In the genomic region with DNA sequence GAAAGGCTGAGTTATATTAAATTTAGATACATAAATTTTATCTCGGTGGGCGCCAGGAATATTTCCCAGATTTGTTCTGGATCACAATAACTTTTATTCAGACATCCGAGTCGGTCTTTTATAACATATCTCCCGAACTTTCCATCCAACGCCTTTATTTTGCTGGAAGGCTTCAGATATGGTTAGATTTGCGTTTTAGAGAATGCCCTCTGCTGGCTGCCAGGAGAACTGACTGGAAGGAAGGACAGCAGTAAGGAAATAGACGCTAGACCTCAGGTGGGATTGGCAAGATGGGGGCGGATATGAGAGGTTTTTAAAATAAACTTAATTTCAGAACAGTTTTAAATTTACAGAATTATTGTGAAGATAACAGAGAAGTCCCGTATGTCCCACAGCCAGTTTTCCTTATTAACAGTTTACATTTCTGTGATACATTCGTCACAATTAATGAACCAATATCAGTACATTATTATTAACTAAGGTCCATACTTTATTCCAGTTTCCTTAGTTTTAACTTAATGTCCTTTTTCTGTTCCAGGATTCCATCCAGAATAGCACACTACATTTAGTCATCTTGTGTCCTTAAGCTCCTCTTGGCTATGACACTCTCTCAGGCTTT, we compare ENCODE assay signal across 8 cellular contexts. TPM values are rescaled to one million over a fixed set of nuclear protein-coding genes. Genes with fewer than 3 reads are reported as not detected.
DNase-seq lines count a peak whose midpoint lies in the region; ATAC-seq and TF ChIP-seq lines count a peak whose summit lies in the region.

No MANE protein-coding gene starts in this region.

- H3K4me1 ChIP-seq in CD4-positive, alpha-beta memory T cell (ENCODE audit: insufficient read depth, low read length) = peaks cover 17% of the 10 kb centered on the region
- peaks cover 8% of the 10 kb centered on the region for H3K4me1 ChIP-seq in HAP-1

- POLR2A ChIA-PET in CD4-positive, alpha-beta memory T cell (lab: Charles Lee; ENCODE audit: partially characterized antibody) = interaction anchor here (0.6 to 1.4 kb wide), 4 partner anchors 9 to 18 kb away, joined by 3 to 16 read pairs (median 4); no protein-coding TSS in a partner anchor
- POLR2A ChIA-PET in activated naive CD8-positive, alpha-beta T cell treated with anti-CD3 and anti-CD28 coated beads, Interleukin-2, amount 10 ng/mL, durations not matched to agents 7 days and 5 days (lab: Charles Lee) = interaction anchor here (0.5 kb wide), 1 partner anchor 20 kb away, joined by 3 read pairs; no protein-coding TSS in a partner anchor

- DNase-seq in CD4-positive, alpha-beta memory T cell = peak in 4 of 5 donors; percentile 54 to 62 (median 56)
- DNase-seq in HAP-1 (ENCODE audit: low spot score in 2 of 2) (peak; percentile 72), NCI-H510A treated with DMSO at 0.1 percent for 48 hours (lab: John Stamatoyannopoulos, UW) (peak; percentile 68), head of caudate nucleus (peak in 39 of 42 donors; percentile 37 to 84 (median 60)), progenitor cell of endocrine pancreas (ENCODE audit: low spot score, unreplicated experiment) (no peak), GM19240 (ENCODE audit: insufficient read length, low spot score) (no peak)
- no peak for DNase-seq in activated naive CD8-positive, alpha-beta T cell treated with anti-CD3 and anti-CD28 coated beads, Interleukin-2, amount 10 ng/mL, durations not matched to agents 7 days and 5 days

- in situ Hi-C loops in HAP-1 (cut with MboI; ENCODE audit: low sequenced_read_pairs) = no loop called here

- CTCF ChIA-PET in CD4-positive, alpha-beta memory T cell (lab: Charles Lee; ENCODE audit: partially characterized antibody) = interaction anchor here (0.8 to 3.8 kb wide), 4 partner anchors 9 to 18 kb away, joined by 3 to 33 read pairs (median 4); no protein-coding TSS in a partner anchor

- H3K27me3 Mint-ChIP-seq in CD4-positive, alpha-beta memory T cell = no peaks in the 10 kb centered on the region
- H3K27me3 Mint-ChIP-seq in activated naive CD8-positive, alpha-beta T cell treated with anti-CD3 and anti-CD28 coated beads, Interleukin-2, amount 10 ng/mL, durations not matched to agents 7 days and 5 days = no peaks in the 10 kb centered on the region
- H3K27me3 Mint-ChIP-seq in progenitor cell of endocrine pancreas = no peaks in the 10 kb centered on the region

- H3K36me3 ChIP-seq in CD4-positive, alpha-beta memory T cell (ENCODE audit: insufficient read depth, low read length) = peaks cover 12% of the 10 kb centered on the region
- peaks cover 30% of the 10 kb centered on the region for H3K36me3 ChIP-seq in HAP-1 (replicated peaks)

- TF ChIP-seq CTCF in progenitor cell of endocrine pancreas (IDR thresholded peaks at IDR 0.05; ENCODE audit: unreplicated experiment) = peak; percentile 69

- H3K4me3 ChIP-seq in CD4-positive, alpha-beta memory T cell (ENCODE audit: low read length in 2 of 2) = peak overlapping the region; percentile 17 to 47
- no peak overlapping the region for H3K4me3 ChIP-seq in HAP-1

- ATAC-seq in activated naive CD8-positive, alpha-beta T cell treated with anti-CD3 and anti-CD28 coated beads, Interleukin-2, amount 10 ng/mL, durations not matched to agents 7 days and 5 days (ENCODE audit: low read depth) = no peak
- ATAC-seq in GM18498 (IDR thresholded peaks at IDR 0.05; ENCODE audit: unreplicated experiment) = no peak

- H3K9me3 ChIP-seq in CD4-positive, alpha-beta memory T cell (ENCODE audit: control insufficient read depth in 1 of 2, low read length in 2 of 2) = no peaks in the 10 kb centered on the region
- H3K9me3 ChIP-seq in HAP-1 = no peaks in the 10 kb centered on the region

- H3K4me1 Mint-ChIP-seq in CD4-positive, alpha-beta memory T cell = peaks cover 23 to 61% (median 30%) of the 10 kb centered on the region in 4 donors
- H3K4me1 Mint-ChIP-seq in activated naive CD8-positive, alpha-beta T cell treated with anti-CD3 and anti-CD28 coated beads, Interleukin-2, amount 10 ng/mL, durations not matched to agents 7 days and 5 days = peaks cover 19% of the 10 kb centered on the region
- peaks cover 7% of the 10 kb centered on the region for H3K4me1 Mint-ChIP-seq in progenitor cell of endocrine pancreas (ENCODE audit: low read depth)

- intact Hi-C loops in CD4-positive, alpha-beta memory T cell (cut with micrococcal nuclease) = loop anchor here (1.0 kb wide), 1 partner anchor 18 kb away; no protein-coding TSS in a partner anchor
- intact Hi-C loops in head of caudate nucleus (cut with DNase I) = no loop called here

- H3K9me3 Mint-ChIP-seq in CD4-positive, alpha-beta memory T cell = peaks cover 0 to 2% (median 0%) of the 10 kb centered on the region in 8 donors
- no peaks in the 10 kb centered on the region for H3K9me3 Mint-ChIP-seq in activated naive CD8-positive, alpha-beta T cell treated with anti-CD3 and anti-CD28 coated beads, Interleukin-2, amount 10 ng/mL, durations not matched to agents 7 days and 5 days
- H3K9me3 Mint-ChIP-seq in progenitor cell of endocrine pancreas (ENCODE audit: low read depth) = peaks cover 11% of the 10 kb centered on the region

- H3K4me3 Mint-ChIP-seq in CD4-positive, alpha-beta memory T cell = peak overlapping the region; percentile 88 to 97 (median 93)
- H3K4me3 Mint-ChIP-seq in activated naive CD8-positive, alpha-beta T cell treated with anti-CD3 and anti-CD28 coated beads, Interleukin-2, amount 10 ng/mL, durations not matched to agents 7 days and 5 days = peak overlapping the region; percentile 87
- peak overlapping the region; percentile 93 for H3K4me3 Mint-ChIP-seq in progenitor cell of endocrine pancreas (ENCODE audit: low read depth)

- H3K36me3 Mint-ChIP-seq in CD4-positive, alpha-beta memory T cell = peaks cover 29 to 41% of the 10 kb centered on the region in 2 donors
- peaks cover 6% of the 10 kb centered on the region for H3K36me3 Mint-ChIP-seq in activated naive CD8-positive, alpha-beta T cell treated with anti-CD3 and anti-CD28 coated beads, Interleukin-2, amount 10 ng/mL, durations not matched to agents 7 days and 5 days
- H3K36me3 Mint-ChIP-seq in progenitor cell of endocrine pancreas (ENCODE audit: insufficient read depth) = peaks cover 14% of the 10 kb centered on the region

- no peaks in the 10 kb centered on the region for H3K27me3 ChIP-seq in CD4-positive, alpha-beta memory T cell (ENCODE audit: insufficient read depth, low read length)
- no peaks in the 10 kb centered on the region for H3K27me3 ChIP-seq in HAP-1 (ENCODE audit: low read depth)

- H3K27ac ChIP-seq in CD4-positive, alpha-beta memory T cell (ENCODE audit: low read depth, low read length) = peak overlapping the region; percentile 90

- peak overlapping the region; percentile 98 to 100 (median 99) for H3K27ac Mint-ChIP-seq in CD4-positive, alpha-beta memory T cell
- no peak overlapping the region for H3K27ac Mint-ChIP-seq in activated naive CD8-positive, alpha-beta T cell treated with anti-CD3 and anti-CD28 coated beads, Interleukin-2, amount 10 ng/mL, durations not matched to agents 7 days and 5 days
- H3K27ac Mint-ChIP-seq in progenitor cell of endocrine pancreas = peak overlapping the region; percentile 96

RNA-seq across cellular contexts. Expression of a gene that starts 4.6 kb away (rescaled TPM):
- total RNA-seq in CD4-positive, alpha-beta memory T cell = 10 to 100 TPM; 19.9 to 23.4 TPM
- polyA plus RNA-seq in CD4-positive, alpha-beta memory T cell = 1 to 10 TPM; 1.6 to 3.4 TPM
- 10 to 100 TPM; 14.2 to 16.1 TPM for total RNA-seq in activated naive CD8-positive, alpha-beta T cell treated with anti-CD3 and anti-CD28 coated beads, Interleukin-2, amount 10 ng/mL, durations not matched to agents 7 days and 5 days
- 16.0 and 18.0 TPM in 2 replicates for total RNA-seq in progenitor cell of endocrine pancreas

RNA-seq across cellular contexts. Expression of a gene that starts 7.2 kb away (rescaled TPM):
- 100 to 1,000 TPM; 159 to 163 TPM for total RNA-seq in CD4-positive, alpha-beta memory T cell
- polyA plus RNA-seq in CD4-positive, alpha-beta memory T cell = 10 to 100 TPM; 10.0 to 24.4 TPM
- 10 to 100 TPM; 73.2 to 76.4 TPM for total RNA-seq in activated naive CD8-positive, alpha-beta T cell treated with anti-CD3 and anti-CD28 coated beads, Interleukin-2, amount 10 ng/mL, durations not matched to agents 7 days and 5 days
- 53.6 and 54.9 TPM in 2 replicates for total RNA-seq in progenitor cell of endocrine pancreas

RNA-seq across cellular contexts. Expression of a gene that starts 40.7 kb away (rescaled TPM):
- not detected for total RNA-seq in CD4-positive, alpha-beta memory T cell
- not detected for polyA plus RNA-seq in CD4-positive, alpha-beta memory T cell
- total RNA-seq in activated naive CD8-positive, alpha-beta T cell treated with anti-CD3 and anti-CD28 coated beads, Interleukin-2, amount 10 ng/mL, durations not matched to agents 7 days and 5 days = under 1 TPM; 0.08 to 0.14 TPM
- 18.4 and 19.4 TPM in 2 replicates for total RNA-seq in progenitor cell of endocrine pancreas

Comparison
In these comparisons a context has a peak if more than half of its experiments do, and no peak if none do; other contexts are left out.
1. DNase-seq: peak in CD4-positive, alpha-beta memory T cell (4 of 5), HAP-1 (2 of 2), NCI-H510A treated with DMSO at 0.1 percent for 48 hours (single experiment) and head of caudate nucleus (39 of 42); none in activated naive CD8-positive, alpha-beta T cell treated with anti-CD3 and anti-CD28 coated beads, Interleukin-2, amount 10 ng/mL, durations not matched to agents 7 days and 5 days (single experiment), progenitor cell of endocrine pancreas (single experiment) and GM19240 (single experiment).
2. RNA of a gene that starts 40.7 kb away (total RNA-seq): 18.4 to 19.4 TPM in progenitor cell of endocrine pancreas; 0.08 to 0.14 TPM in activated naive CD8-positive, alpha-beta T cell treated with anti-CD3 and anti-CD28 coated beads, Interleukin-2, amount 10 ng/mL, durations not matched to agents 7 days and 5 days and not detected in CD4-positive, alpha-beta memory T cell; every median in the first group is over 10 times any median in the second.
3. Peak in every context shown above with its lines, with median percentiles within 50 percentile points of each other: H3K4me3 Mint-ChIP-seq.